1 cellular context compared by ENCODE assay signal in the genomic region with DNA sequence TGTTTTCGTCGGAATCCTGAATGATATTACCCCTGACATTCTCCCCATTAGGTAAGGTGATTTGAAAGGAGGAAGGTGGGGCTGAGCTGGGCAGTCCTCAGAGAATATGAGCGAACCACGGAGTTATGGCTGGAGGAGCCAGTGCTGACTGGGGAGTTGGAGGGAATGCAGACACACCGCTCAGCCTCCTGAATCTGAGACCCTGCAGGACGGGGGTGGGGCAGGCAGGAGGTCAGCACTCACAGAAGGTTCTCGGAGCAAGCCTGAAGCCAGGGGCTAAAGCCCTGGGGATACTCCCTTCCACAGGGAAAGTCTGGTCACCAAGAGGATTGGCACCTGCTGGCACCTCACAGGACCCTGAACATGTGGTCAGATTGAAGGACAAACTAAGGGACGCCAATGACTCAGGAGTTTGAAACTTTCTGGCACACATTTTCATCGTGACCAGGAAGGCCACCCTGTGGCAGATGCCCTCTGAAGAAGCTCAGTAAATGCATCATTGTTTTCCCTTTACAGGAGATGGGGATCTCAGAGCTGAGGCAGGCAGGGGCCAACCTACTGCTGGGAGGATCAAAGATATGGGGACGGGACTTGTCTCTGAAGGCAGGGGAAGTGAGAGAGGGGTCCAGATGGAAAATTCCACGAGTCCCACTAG.
TF ChIP-seq lines count a peak whose summit lies in the region.

No MANE protein-coding gene starts in this region.

TF ChIP-seq in K562, 482 proteins besides CTCF, POLR2A, EP300 and RAD21:
- TF ChIP-seq SLC30A9 (CRISPR knock-in tag; IDR thresholded peaks at IDR 0.05) (no peak), SMARCC2 (IDR thresholded peaks at IDR 0.05; ENCODE audit: low read depth) (no peak), OTX1 (CRISPR knock-in tag; IDR thresholded peaks at IDR 0.05) (no peak)
- TF ChIP-seq, protein P1, sequence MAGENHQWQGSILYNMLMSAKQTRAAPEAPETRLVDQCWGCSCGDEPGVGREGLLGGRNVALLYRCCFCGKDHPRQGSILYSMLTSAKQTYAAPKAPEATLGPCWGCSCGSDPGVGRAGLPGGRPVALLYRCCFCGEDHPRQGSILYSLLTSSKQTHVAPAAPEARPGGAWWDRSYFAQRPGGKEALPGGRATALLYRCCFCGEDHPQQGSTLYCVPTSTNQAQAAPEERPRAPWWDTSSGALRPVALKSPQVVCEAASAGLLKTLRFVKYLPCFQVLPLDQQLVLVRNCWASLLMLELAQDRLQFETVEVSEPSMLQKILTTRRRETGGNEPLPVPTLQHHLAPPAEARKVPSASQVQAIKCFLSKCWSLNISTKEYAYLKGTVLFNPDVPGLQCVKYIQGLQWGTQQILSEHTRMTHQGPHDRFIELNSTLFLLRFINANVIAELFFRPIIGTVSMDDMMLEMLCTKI (IDR thresholded peaks at IDR 0.05; ENCODE audit: partially characterized antibody), result no peak
- TF ChIP-seq, protein P2, sequence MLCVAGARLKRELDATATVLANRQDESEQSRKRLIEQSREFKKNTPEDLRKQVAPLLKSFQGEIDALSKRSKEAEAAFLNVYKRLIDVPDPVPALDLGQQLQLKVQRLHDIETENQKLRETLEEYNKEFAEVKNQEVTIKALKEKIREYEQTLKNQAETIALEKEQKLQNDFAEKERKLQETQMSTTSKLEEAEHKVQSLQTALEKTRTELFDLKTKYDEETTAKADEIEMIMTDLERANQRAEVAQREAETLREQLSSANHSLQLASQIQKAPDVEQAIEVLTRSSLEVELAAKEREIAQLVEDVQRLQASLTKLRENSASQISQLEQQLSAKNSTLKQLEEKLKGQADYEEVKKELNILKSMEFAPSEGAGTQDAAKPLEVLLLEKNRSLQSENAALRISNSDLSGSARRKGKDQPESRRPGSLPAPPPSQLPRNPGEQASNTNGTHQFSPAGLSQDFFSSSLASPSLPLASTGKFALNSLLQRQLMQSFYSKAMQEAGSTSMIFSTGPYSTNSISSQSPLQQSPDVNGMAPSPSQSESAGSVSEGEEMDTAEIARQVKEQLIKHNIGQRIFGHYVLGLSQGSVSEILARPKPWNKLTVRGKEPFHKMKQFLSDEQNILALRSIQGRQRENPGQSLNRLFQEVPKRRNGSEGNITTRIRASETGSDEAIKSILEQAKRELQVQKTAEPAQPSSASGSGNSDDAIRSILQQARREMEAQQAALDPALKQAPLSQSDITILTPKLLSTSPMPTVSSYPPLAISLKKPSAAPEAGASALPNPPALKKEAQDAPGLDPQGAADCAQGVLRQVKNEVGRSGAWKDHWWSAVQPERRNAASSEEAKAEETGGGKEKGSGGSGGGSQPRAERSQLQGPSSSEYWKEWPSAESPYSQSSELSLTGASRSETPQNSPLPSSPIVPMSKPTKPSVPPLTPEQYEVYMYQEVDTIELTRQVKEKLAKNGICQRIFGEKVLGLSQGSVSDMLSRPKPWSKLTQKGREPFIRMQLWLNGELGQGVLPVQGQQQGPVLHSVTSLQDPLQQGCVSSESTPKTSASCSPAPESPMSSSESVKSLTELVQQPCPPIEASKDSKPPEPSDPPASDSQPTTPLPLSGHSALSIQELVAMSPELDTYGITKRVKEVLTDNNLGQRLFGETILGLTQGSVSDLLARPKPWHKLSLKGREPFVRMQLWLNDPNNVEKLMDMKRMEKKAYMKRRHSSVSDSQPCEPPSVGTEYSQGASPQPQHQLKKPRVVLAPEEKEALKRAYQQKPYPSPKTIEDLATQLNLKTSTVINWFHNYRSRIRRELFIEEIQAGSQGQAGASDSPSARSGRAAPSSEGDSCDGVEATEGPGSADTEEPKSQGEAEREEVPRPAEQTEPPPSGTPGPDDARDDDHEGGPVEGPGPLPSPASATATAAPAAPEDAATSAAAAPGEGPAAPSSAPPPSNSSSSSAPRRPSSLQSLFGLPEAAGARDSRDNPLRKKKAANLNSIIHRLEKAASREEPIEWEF (CRISPR knock-in tag; IDR thresholded peaks at IDR 0.05), result no peak
